Comparison of ENCODE assay signal across 8 cellular contexts in genomic region chr9:72477862-72478564, GRCh38. TPM values are rescaled to one million over a fixed set of nuclear protein-coding genes. Genes with fewer than 3 reads are reported as not detected.
DNase-seq lines count a peak whose midpoint lies in the region; ATAC-seq and TF ChIP-seq lines count a peak whose summit lies in the region.

No MANE protein-coding gene starts in this region.

- intact Hi-C loops in activated naive CD4-positive, alpha-beta T cell treated with anti-CD3 and anti-CD28 coated beads for 36 hours (cut with micrococcal nuclease): loop anchor here (1.0 to 5.0 kb wide), 6 partner anchors 31 to 674 kb away; partner anchors contain the start of genes ANXA1 and ZFAND5

- no peak overlapping the region for H3K4me3 ChIP-seq in smooth muscle cell

- peak overlapping the region; percentile 62 for H3K27ac Mint-ChIP-seq in activated naive CD4-positive, alpha-beta T cell treated with anti-CD3 and anti-CD28 coated beads for 36 hours

- no peaks in the 10 kb centered on the region for H4K20me1 ChIP-seq in smooth muscle cell (ENCODE audit: low read depth)

- H3K79me2 ChIP-seq in smooth muscle cell (ENCODE audit: low read depth): no peaks in the 10 kb centered on the region

- H3K9me3 ChIP-seq in smooth muscle cell (replicated peaks; ENCODE audit: low read depth): no peaks in the 10 kb centered on the region

- H3K36me3 ChIP-seq in smooth muscle cell (ENCODE audit: low read depth): no peaks in the 10 kb centered on the region

- no peaks in the 10 kb centered on the region for H3K27me3 ChIP-seq in smooth muscle cell (ENCODE audit: low read depth)

- ATAC-seq in GM18520 (IDR thresholded peaks at IDR 0.05; ENCODE audit: unreplicated experiment): no peak

- peak overlapping the region; percentile 45 for H3K9ac ChIP-seq in smooth muscle cell (ENCODE audit: low read depth)

- H3K4me2 ChIP-seq in smooth muscle cell: peak overlapping the region; percentile 62

- no peaks in the 10 kb centered on the region for H3K36me3 Mint-ChIP-seq in activated naive CD4-positive, alpha-beta T cell treated with anti-CD3 and anti-CD28 coated beads for 36 hours (ENCODE audit: low read depth)

- peaks cover 9% of the 10 kb centered on the region for H3K4me1 ChIP-seq in smooth muscle cell (ENCODE audit: low read depth)

- TF ChIP-seq CTCF in smooth muscle cell (IDR thresholded peaks at IDR 0.05; ENCODE audit: borderline replicate concordance, insufficient read depth, poor library complexity, severe bottlenecking): no peak

- H2AFZ ChIP-seq in smooth muscle cell (ENCODE audit: low read depth): peak overlapping the region; percentile 37

- DNase-seq in activated naive CD4-positive, alpha-beta T cell treated with anti-CD3 and anti-CD28 coated beads for 36 hours: peak; percentile 49
- DNase-seq in activated naive CD4-positive, alpha-beta T cell treated with Interleukin-2 at 50 U/mL for 16 hours: no peak
- peak; percentile 62 to 94 for DNase-seq in SW 1271 (lab: John Stamatoyannopoulos, UW)
- peak; percentile 64 for DNase-seq in glomerular visceral epithelial cell (ENCODE audit: extremely low spot score)
- no peak for DNase-seq in smooth muscle cell (lab: John Stamatoyannopoulos, UW; ENCODE audit: unreplicated experiment)
- DNase-seq in NCI-H345 treated with DMSO at 0.1 percent for 48 hours (lab: John Stamatoyannopoulos, UW; ENCODE audit: unreplicated experiment): no peak
- DNase-seq in germinal center (ENCODE audit: low spot score): no peak

- peaks cover 45% of the 10 kb centered on the region for H3K4me1 Mint-ChIP-seq in activated naive CD4-positive, alpha-beta T cell treated with anti-CD3 and anti-CD28 coated beads for 36 hours (ENCODE audit: low read depth)

- H3F3A ChIP-seq in smooth muscle cell (ENCODE audit: low read depth): peaks cover 6% of the 10 kb centered on the region

- CTCF ChIA-PET in activated naive CD4-positive, alpha-beta T cell treated with anti-CD3 and anti-CD28 coated beads for 36 hours (lab: Charles Lee): interaction anchor here (0.5 to 0.6 kb wide), 2 partner anchors 31 to 54 kb away, joined by 3 read pairs; no protein-coding TSS in a partner anchor

- H3K27me3 Mint-ChIP-seq in activated naive CD4-positive, alpha-beta T cell treated with anti-CD3 and anti-CD28 coated beads for 36 hours (ENCODE audit: low read depth): no peaks in the 10 kb centered on the region

- H3K27ac ChIP-seq in smooth muscle cell (ENCODE audit: low read depth): peak overlapping the region; percentile 78

- H3K9me3 Mint-ChIP-seq in activated naive CD4-positive, alpha-beta T cell treated with anti-CD3 and anti-CD28 coated beads for 36 hours: no peaks in the 10 kb centered on the region

- no peak overlapping the region for H3K4me3 Mint-ChIP-seq in activated naive CD4-positive, alpha-beta T cell treated with anti-CD3 and anti-CD28 coated beads for 36 hours

- 24% methylated on average over 5 of the region's 5 CpGs for WGBS in smooth muscle cell (ENCODE audit: low lambda C conversion rate)

RNA-seq across cellular contexts. Expression of gene TMC1, which starts 43.4 kb away (rescaled TPM):
- total RNA-seq in activated naive CD4-positive, alpha-beta T cell treated with anti-CD3 and anti-CD28 coated beads for 36 hours: not detected
- 0.09 TPM in 1 of 2 replicates, not detected in the other for total RNA-seq in smooth muscle cell
- polyA plus RNA-seq in smooth muscle cell: not detected in 2 replicates

Comparison
In these comparisons a context has a peak if more than half of its experiments do, and no peak if none do; other contexts are left out.
1. DNase-seq: peak in activated naive CD4-positive, alpha-beta T cell treated with anti-CD3 and anti-CD28 coated beads for 36 hours (single experiment), SW 1271 (2 of 2) and glomerular visceral epithelial cell (single experiment); none in activated naive CD4-positive, alpha-beta T cell treated with Interleukin-2 at 50 U/mL for 16 hours (single experiment), smooth muscle cell (single experiment), NCI-H345 treated with DMSO at 0.1 percent for 48 hours (single experiment) and germinal center (single experiment).